In genomic region chr18:79050005-79050404, GRCh38 we compare ENCODE assay signal across 33 cellular contexts.
"Had no signal": no experiment of that assay in that cellular context is flagged by ENCODE, and none has a peak within 500 bp of the region (broad histone marks: within the 10 kb centered on the region; RNA-seq: fewer than 3 reads in every experiment).

No MANE protein-coding gene starts in this region.

- H3K36me3 ChIP-seq: adrenal gland, ascending aorta, brain microvascular endothelial cell, breast epithelium, cardiac muscle cell had no signal

- ATAC-seq: activated naive CD4-positive, alpha-beta T cell treated with anti-CD3 and anti-CD28 coated beads, Interleukin-2, amount 50 U/mL, for 72 hours; activated naive CD8-positive, alpha-beta T cell treated with anti-CD3 and anti-CD28 coated beads, Interleukin-2, amount 50 U/mL, for 24 hours; activated T-cell treated with anti-CD3 and anti-CD28 coated beads, Interleukin-2, amount 50 U/mL, for 4 hours; activated T-cell treated with anti-CD3 and anti-CD28 coated beads, Interleukin-2, amount 50 U/mL, for 72 hours; activated T-helper 17 cell treated with anti-CD3 and anti-CD28 coated beads, Interleukin-2, amount 50 U/mL, for 72 hours; body of pancreas had no signal

- H3K27ac ChIP-seq: adrenal gland, ascending aorta, body of pancreas, brain microvascular endothelial cell, breast epithelium, cardiac muscle cell had no signal

- H3K27me3 ChIP-seq: adrenal gland, ascending aorta, body of pancreas, brain microvascular endothelial cell, cardiac muscle cell had no signal

- H3K9me3 ChIP-seq: adrenal gland, ascending aorta, body of pancreas, breast epithelium had no signal

- FAIRE-seq: astrocyte, bronchial epithelial cell had no signal

- H3K4me3 ChIP-seq: adrenal gland, ascending aorta, body of pancreas, breast epithelium, cardiac muscle cell had no signal

- H3K4me1 ChIP-seq: ascending aorta, body of pancreas, breast epithelium had no signal

- DNase-seq: activated effector memory CD4-positive, alpha-beta T cell treated with anti-CD3 and anti-CD28 coated beads, Interleukin-2, amount 50 U/mL, for 16 hours; activated effector memory CD4-positive, alpha-beta T cell treated with Interleukin-2 at 50 U/mL for 16 hours; activated gamma-delta T cell; activated gamma-delta T cell treated with Interleukin-2 at 50 U/mL for 16 hours; activated naive CD4-positive, alpha-beta T cell; activated naive CD4-positive, alpha-beta T cell treated with anti-CD3 and anti-CD28 coated beads for 36 hours; activated naive CD4-positive, alpha-beta T cell treated with anti-CD3 and anti-CD28 coated beads, Interleukin-2, amount 10 ng/mL, durations not matched to agents 7 days and 5 days; activated naive CD4-positive, alpha-beta T cell treated with anti-CD3 and anti-CD28 coated beads, Interleukin-2, amount 50 U/mL, for 16 hours; activated naive CD4-positive, alpha-beta T cell treated with Interleukin-2 at 50 U/mL for 16 hours; activated naive CD8-positive, alpha-beta T cell treated with anti-CD3 and anti-CD28 coated beads for 36 hours; activated naive CD8-positive, alpha-beta T cell treated with anti-CD3 and anti-CD28 coated beads, Interleukin-2, amount 10 ng/mL, durations not matched to agents 7 days and 5 days; activated naive CD8-positive, alpha-beta T cell treated with anti-CD3 and anti-CD28 coated beads, Interleukin-2, amount 50 U/mL, for 24 hours; activated T-cell treated with anti-CD3 and anti-CD28 coated beads, Interleukin-2, amount 50 U/mL, for 24 hours; activated T-cell treated with anti-CD3 and anti-CD28 coated beads, Interleukin-2, amount 50 U/mL, for 4 hours; activated T-cell treated with anti-CD3 and anti-CD28 coated beads, Interleukin-2, amount 50 U/mL, for 48 hours; activated T-cell treated with anti-CD3 and anti-CD28 coated beads, Interleukin-2, amount 50 U/mL, for 72 hours; adrenal gland; amniotic stem cell; amygdala; anterior cingulate cortex; aorta; body of pancreas; brain microvascular endothelial cell; caudate nucleus; central memory CD4-positive, alpha-beta T cell; cerebellar nuclear complex had no signal
